ENCODE assay signal across 15 cellular contexts in genomic region chr12:57134949-57135348, GRCh38. TPM values are rescaled to one million over a fixed set of nuclear protein-coding genes. Genes with fewer than 3 reads are reported as not detected.
DNase-seq lines count a peak whose midpoint lies in the region; ATAC-seq, FAIRE-seq and TF ChIP-seq lines count a peak whose summit lies in the region.
"Had no signal": no experiment of that assay in that cellular context is flagged by ENCODE, and none has a peak within 500 bp of the region (broad histone marks: within the 10 kb centered on the region; RNA-seq: fewer than 3 reads in every experiment).

No MANE protein-coding gene starts in this region.

- H2AFZ ChIP-seq in GM23248 (no peak overlapping the region), HepG2 (ENCODE audit: low read length) (no peak overlapping the region)

- peaks cover 84% of the 10 kb centered on the region for H3F3A ChIP-seq in GM23248 (ENCODE audit: insufficient read depth)

- H3K27me3 ChIP-seq in GM23248 (replicated peaks; ENCODE audit: insufficient read depth) (no peaks in the 10 kb centered on the region), HepG2 (ENCODE audit: control insufficient read depth in 1 of 2, insufficient read depth in 2 of 2, low read length in 2 of 2) (no peaks in the 10 kb centered on the region)
- H3K27me3 ChIP-seq: body of pancreas had no signal

- no peaks in the 10 kb centered on the region for H3K36me3 Mint-ChIP-seq in activated CD4-positive, alpha-beta memory T cell treated with anti-CD3 and anti-CD28 coated beads, Interleukin-2, amount 10 ng/mL, durations not matched to agents 7 days and 5 days (ENCODE audit: low read depth)
- H3K36me3 Mint-ChIP-seq: CD8-positive, alpha-beta T cell had no signal

- H3K36me3 ChIP-seq in GM23248 (ENCODE audit: low read depth) (peaks cover 8% of the 10 kb centered on the region), HepG2 (replicated peaks in 1 of 2; ENCODE audit: control insufficient read depth in 1 of 2, insufficient read depth in 2 of 2, low read length in 2 of 2) (peaks cover 10 to 21% of the 10 kb centered on the region in 2 experiments; a peak in 4 of 5 replicates)

- TF ChIP-seq CTCF in HepG2 (CRISPR knock-in tag; IDR thresholded peaks at IDR 0.05) = no peak

- H4K20me1 ChIP-seq in GM23248 (ENCODE audit: insufficient read depth) = no peaks in the 10 kb centered on the region
- peaks cover 31% of the 10 kb centered on the region for H4K20me1 ChIP-seq in HepG2 (ENCODE audit: insufficient read depth, low read length)

- 25 to 29% methylated on average over 9 of the region's 9 CpGs for WGBS in GM23248 (ENCODE audit: low coverage in 1 of 2, low lambda C conversion rate in 2 of 2, missing lambda C conversion rate in 2 of 2), 2 experiments
- WGBS in HepG2 (ENCODE audit: low lambda C conversion rate) = 40% methylated on average over 6 of the region's 9 CpGs

- ATAC-seq in HepG2 = no peak
- ATAC-seq: activated T-cell treated with anti-CD3 and anti-CD28 coated beads, Interleukin-2, amount 50 U/mL, for 4 hours; CD8-positive, alpha-beta T cell had no signal

- no peak for FAIRE-seq in HepG2 (lab: Jason Lieb, UNC)
- FAIRE-seq: frontal cortex had no signal

- H3K27ac ChIP-seq in GM23248 = peak overlapping the region; percentile 89
- H3K27ac ChIP-seq in caudate nucleus (ENCODE audit: low read depth, low read length) = peak overlapping the region; percentile 87
- peak overlapping the region; percentile 42 for H3K27ac ChIP-seq in HepG2 (ENCODE audit: extremely low read length, insufficient read depth, low read length)
- H3K27ac ChIP-seq in skin epidermis = peak overlapping the region in 20 of 21 experiments; percentile 17 to 95 (median 73)

- CTCF ChIA-PET in HepG2 (lab: Yijun Ruan, JAX; ENCODE audit: low intra/inter-chr PET ratio, low total read pairs) = no interaction called here
- CTCF ChIA-PET in activated CD4-positive, alpha-beta memory T cell treated with anti-CD3 and anti-CD28 coated beads, Interleukin-2, amount 10 ng/mL, durations not matched to agents 7 days and 5 days (lab: Charles Lee) = interaction anchor here (1.1 kb wide), 1 partner anchor 11 kb away, joined by 3 read pairs; no protein-coding TSS in a partner anchor

- in situ Hi-C loops in GM23248 (cut with MboI) = no loop called here
- in situ Hi-C loops in HepG2 (cut with HindIII; ENCODE audit: extremely low pct_ligation_motif_present, low pct_unique_long_range_greater_than_20kb) = loop anchor here (5.0 kb wide), 1 partner anchor 42 kb away; no protein-coding TSS in a partner anchor

- TF ChIP-seq RAD21 in HepG2 (CRISPR knock-in tag; IDR thresholded peaks at IDR 0.05) = no peak

- POLR2A ChIA-PET in HepG2 (lab: Yijun Ruan, JAX) = interaction anchor here (5.2 to 16.0 kb wide), 2 partner anchors 15 to 23 kb away, joined by 19 to 827 read pairs; partner anchors contain the start of genes LRP1-AS and STAT6
- POLR2A ChIA-PET in activated CD4-positive, alpha-beta memory T cell treated with anti-CD3 and anti-CD28 coated beads, Interleukin-2, amount 10 ng/mL, durations not matched to agents 7 days and 5 days (lab: Charles Lee) = interaction anchor here (0.6 kb wide), 1 partner anchor 24 kb away, joined by 3 read pairs; the partner anchor contains the start of gene STAT6

- H3K9ac ChIP-seq in GM23248 (peak overlapping the region; percentile 70), HepG2 (ENCODE audit: insufficient read depth, low read depth, low read length) (no peak overlapping the region)

- no peak for TF ChIP-seq POLR2A in HepG2 (IDR thresholded peaks at IDR 0.05; ENCODE audit: insufficient read depth in 1 of 2, low read depth in 2 of 2, low read length in 2 of 2)

- intact Hi-C loops in HepG2 (cut with micrococcal nuclease; ENCODE audit: unreplicated experiment) = no loop called here

- peaks cover under 1% of the 10 kb centered on the region for H3K4me1 Mint-ChIP-seq in activated CD4-positive, alpha-beta memory T cell treated with anti-CD3 and anti-CD28 coated beads, Interleukin-2, amount 10 ng/mL, durations not matched to agents 7 days and 5 days

- DNase-seq in GM23248 (peak; percentile 52), caudate nucleus (lab: John Stamatoyannopoulos, UW) (no peak), HepG2 (ENCODE audit: low spot score) (no peak), 8988T (no peak), NCI-H1105 (lab: John Stamatoyannopoulos, UW) (no peak), A172 (ENCODE audit: low spot score) (no peak)
- DNase-seq in activated CD4-positive, alpha-beta memory T cell treated with anti-CD3 and anti-CD28 coated beads, Interleukin-2, amount 10 ng/mL, durations not matched to agents 7 days and 5 days = no peak
- DNase-seq: activated T-cell treated with anti-CD3 and anti-CD28 coated beads, Interleukin-2, amount 50 U/mL, for 4 hours; body of pancreas; CD8-positive, alpha-beta T cell; NCI-H226 had no signal

- H3K4me1 ChIP-seq in GM23248 (ENCODE audit: insufficient read depth) (peaks cover 81% of the 10 kb centered on the region), HepG2 (ENCODE audit: insufficient read depth, low read length) (peaks cover 100% of the 10 kb centered on the region)
- H3K4me1 ChIP-seq: body of pancreas had no signal

- TF ChIP-seq EP300 in HepG2 (IDR thresholded peaks at IDR 0.05; ENCODE audit: low read depth in 2 of 2, low read length in 2 of 2) (no peak), HepG2 (CRISPR knock-in tag; IDR thresholded peaks at IDR 0.05; ENCODE audit: borderline replicate concordance) (no peak)

- no peaks in the 10 kb centered on the region for H3K9me3 ChIP-seq in GM23248 (ENCODE audit: low read depth)
- H3K9me3 ChIP-seq in HepG2 (ENCODE audit: low read length) = no peaks in the 10 kb centered on the region
- H3K9me3 ChIP-seq: body of pancreas had no signal

- peaks cover 28% of the 10 kb centered on the region for H3K27me3 Mint-ChIP-seq in activated CD4-positive, alpha-beta memory T cell treated with anti-CD3 and anti-CD28 coated beads, Interleukin-2, amount 10 ng/mL, durations not matched to agents 7 days and 5 days

- H3K4me3 ChIP-seq in GM23248 (peak overlapping the region; percentile 90; the same call in 1 of the 2 replicates), HepG2 (replicated peaks in 1 of 3; ENCODE audit: insufficient read depth in 1 of 3, low read depth in 2 of 3, low read length in 3 of 3) (no peak overlapping the region), skin epidermis (no peak overlapping the region)
- H3K4me3 ChIP-seq: body of pancreas had no signal

- no peak overlapping the region for H3K27ac Mint-ChIP-seq in activated CD4-positive, alpha-beta memory T cell treated with anti-CD3 and anti-CD28 coated beads, Interleukin-2, amount 10 ng/mL, durations not matched to agents 7 days and 5 days
- H3K27ac Mint-ChIP-seq: CD8-positive, alpha-beta T cell had no signal

- H3K9me3 Mint-ChIP-seq in activated CD4-positive, alpha-beta memory T cell treated with anti-CD3 and anti-CD28 coated beads, Interleukin-2, amount 10 ng/mL, durations not matched to agents 7 days and 5 days = no peaks in the 10 kb centered on the region
- H3K9me3 Mint-ChIP-seq: activated T-cell treated with anti-CD3 and anti-CD28 coated beads, Interleukin-2, amount 50 U/mL, for 4 hours; CD8-positive, alpha-beta T cell had no signal

- no TSS peak for BruUV-seq in HepG2 (replicated peaks; lab: Mats Ljungman, UMichigan)

- no peaks in the 10 kb centered on the region for H3K9me2 ChIP-seq in GM23248 (ENCODE audit: insufficient read depth)

- no peak overlapping the region for H3K4me3 Mint-ChIP-seq in activated CD4-positive, alpha-beta memory T cell treated with anti-CD3 and anti-CD28 coated beads, Interleukin-2, amount 10 ng/mL, durations not matched to agents 7 days and 5 days
- H3K4me3 Mint-ChIP-seq: activated T-cell treated with anti-CD3 and anti-CD28 coated beads, Interleukin-2, amount 50 U/mL, for 4 hours; CD8-positive, alpha-beta T cell had no signal

- H3K79me2 ChIP-seq in GM23248 (ENCODE audit: insufficient read depth) (peaks cover 97% of the 10 kb centered on the region), HepG2 (ENCODE audit: insufficient read depth, low read length) (peaks cover 65% of the 10 kb centered on the region)

- H3K4me2 ChIP-seq in GM23248 (ENCODE audit: unreplicated experiment) = peak overlapping the region; percentile 74
- H3K4me2 ChIP-seq in HepG2 (ENCODE audit: low read depth, low read length) = no peak overlapping the region; the same call in 1 of the 2 replicates

RNA-seq across cellular contexts. Expression of gene LRP1, which starts 6.7 kb away (rescaled TPM):
- total RNA-seq in GM23248 (2014; rRNA removed; shearing (Covaris generic)) = 257 and 296 TPM in 2 replicates
- 161 and 166 TPM in 2 replicates for polyA plus RNA-seq in GM23248 (2016; fragmentation: Nextera tagmentation; extraction: Ambion mirVana)
- 14.7 and 16.5 TPM in 2 replicates for total RNA-seq in HepG2 (2016; rRNA removed; fragmentation: Illumina TruSeq; extraction: Trizol)
- 7.0 and 7.1 TPM in 2 replicates for total RNA-seq in HepG2 (2016; cell fraction: cytosol; rRNA removed; fragmentation: Illumina TruSeq; extraction: Trizol; ENCODE audit: low read depth)
- 12.6 and 13.0 TPM in 2 replicates for total RNA-seq in HepG2 (2016; cell fraction: insoluble cytoplasmic fraction; rRNA removed; fragmentation: Illumina TruSeq; extraction: Trizol)
- 9.7 and 10.2 TPM in 2 replicates for total RNA-seq in HepG2 (2016; cell fraction: membrane; rRNA removed; fragmentation: Illumina TruSeq; extraction: Trizol)
- total RNA-seq in HepG2 (2016; cell fraction: nucleus; rRNA removed; fragmentation: Illumina TruSeq; extraction: Trizol) = 47.7 and 58.7 TPM in 2 replicates
- 30.8 and 33.6 TPM in 2 replicates for polyA plus RNA-seq in HepG2 (2011; rRNA removed)
- polyA plus RNA-seq in HepG2 (2011; cell fraction: cytosol; rRNA removed) = 30.4 and 39.0 TPM in 2 replicates
- 188 and 243 TPM in 2 replicates for polyA plus RNA-seq in HepG2 (2011; cell fraction: nucleus; rRNA removed)
- 92.4 and 98.3 TPM in 2 replicates for polyA plus RNA-seq in HepG2 (2012)
- 2.5 TPM in 2 replicates for polyA plus RNA-seq in HepG2 (2016; cell fraction: cytosol; fragmentation: Illumina TruSeq; extraction: Trizol; ENCODE audit: low read depth)
- polyA plus RNA-seq in HepG2 (2016; cell fraction: insoluble cytoplasmic fraction; fragmentation: Illumina TruSeq; extraction: Trizol; ENCODE audit: low read depth) = 11.6 and 18.1 TPM in 2 replicates
- polyA plus RNA-seq in HepG2 (2016; cell fraction: membrane; fragmentation: Illumina TruSeq; extraction: Trizol; ENCODE audit: low read depth) = 4.9 TPM in 2 replicates
- 95.2 and 99.3 TPM in 2 replicates for polyA plus RNA-seq in HepG2 (2016; cell fraction: nucleus; fragmentation: Illumina TruSeq; extraction: Trizol; ENCODE audit: insufficient read depth, low read depth)
- polyA minus RNA-seq in HepG2 (2011; rRNA and poly(A)+ RNA removed; ENCODE audit: low replicate concordance) = 6.6 and 218 TPM in 2 replicates
- polyA minus RNA-seq in HepG2 (2011; cell fraction: cytosol; rRNA and poly(A)+ RNA removed) = 92.2 and 104 TPM in 2 replicates
- polyA minus RNA-seq in HepG2 (2011; cell fraction: nucleus; rRNA and poly(A)+ RNA removed) = 85.0 and 102 TPM in 2 replicates
- total RNA-seq in activated CD4-positive, alpha-beta memory T cell treated with anti-CD3 and anti-CD28 coated beads, Interleukin-2, amount 10 ng/mL, durations not matched to agents 7 days and 5 days = under 1 TPM; 0.60 to 0.86 TPM
- total RNA-seq in A172 (2014; rRNA removed; shearing (Covaris generic)) = 34.1 and 35.5 TPM in 2 replicates

RNA-seq across cellular contexts. Expression of gene LRP1-AS, which starts 12.5 kb away (rescaled TPM):
- total RNA-seq in GM23248 (2014; rRNA removed; shearing (Covaris generic)) = not detected in 2 replicates
- polyA plus RNA-seq in GM23248 (2016; fragmentation: Nextera tagmentation; extraction: Ambion mirVana) = 0.60 TPM in 1 of 2 replicates, not detected in the other
- not detected in 2 replicates for total RNA-seq in HepG2 (2016; rRNA removed; fragmentation: Illumina TruSeq; extraction: Trizol)
- not detected in 2 replicates for total RNA-seq in HepG2 (2016; cell fraction: cytosol; rRNA removed; fragmentation: Illumina TruSeq; extraction: Trizol; ENCODE audit: low read depth)
- total RNA-seq in HepG2 (2016; cell fraction: insoluble cytoplasmic fraction; rRNA removed; fragmentation: Illumina TruSeq; extraction: Trizol) = not detected in 2 replicates
- not detected in 2 replicates for total RNA-seq in HepG2 (2016; cell fraction: membrane; rRNA removed; fragmentation: Illumina TruSeq; extraction: Trizol)
- total RNA-seq in HepG2 (2016; cell fraction: nucleus; rRNA removed; fragmentation: Illumina TruSeq; extraction: Trizol) = not detected in 2 replicates
- 0.20 TPM in 1 of 2 replicates, not detected in the other for polyA plus RNA-seq in HepG2 (2011; rRNA removed)
- not detected in 2 replicates for polyA plus RNA-seq in HepG2 (2011; cell fraction: cytosol; rRNA removed)
- not detected in 2 replicates for polyA plus RNA-seq in HepG2 (2011; cell fraction: nucleus; rRNA removed)
- polyA plus RNA-seq in HepG2 (2012) = not detected in 2 replicates
- polyA plus RNA-seq in HepG2 (2016; cell fraction: cytosol; fragmentation: Illumina TruSeq; extraction: Trizol; ENCODE audit: low read depth) = not detected in 2 replicates
- not detected in 2 replicates for polyA plus RNA-seq in HepG2 (2016; cell fraction: insoluble cytoplasmic fraction; fragmentation: Illumina TruSeq; extraction: Trizol; ENCODE audit: low read depth)
- polyA plus RNA-seq in HepG2 (2016; cell fraction: membrane; fragmentation: Illumina TruSeq; extraction: Trizol; ENCODE audit: low read depth) = not detected in 2 replicates
- polyA plus RNA-seq in HepG2 (2016; cell fraction: nucleus; fragmentation: Illumina TruSeq; extraction: Trizol; ENCODE audit: insufficient read depth, low read depth) = not detected in 2 replicates
- not detected in 2 replicates for polyA minus RNA-seq in HepG2 (2011; rRNA and poly(A)+ RNA removed; ENCODE audit: low replicate concordance)
- polyA minus RNA-seq in HepG2 (2011; cell fraction: cytosol; rRNA and poly(A)+ RNA removed) = not detected in 2 replicates
- polyA minus RNA-seq in HepG2 (2011; cell fraction: nucleus; rRNA and poly(A)+ RNA removed) = not detected in 2 replicates
- total RNA-seq in activated CD4-positive, alpha-beta memory T cell treated with anti-CD3 and anti-CD28 coated beads, Interleukin-2, amount 10 ng/mL, durations not matched to agents 7 days and 5 days = not detected
- not detected in 2 replicates for total RNA-seq in A172 (2014; rRNA removed; shearing (Covaris generic))
- total RNA-seq: activated T-cell treated with anti-CD3 and anti-CD28 coated beads, Interleukin-2, amount 50 U/mL, for 4 hours; body of pancreas; CD8-positive, alpha-beta T cell; frontal cortex; H4; mesenteric fat pad had no signal

RNA-seq across cellular contexts. Expression of gene STAT6, which starts 23.8 kb away (rescaled TPM):
- 95.1 and 103 TPM in 2 replicates for total RNA-seq in GM23248 (2014; rRNA removed; shearing (Covaris generic))
- polyA plus RNA-seq in GM23248 (2016; fragmentation: Nextera tagmentation; extraction: Ambion mirVana) (67.4 and 70.7 TPM in 2 replicates), HepG2 (2011; rRNA removed) (62.2 and 68.7 TPM in 2 replicates)
- total RNA-seq in HepG2 (2016; rRNA removed; fragmentation: Illumina TruSeq; extraction: Trizol) = 19.4 and 28.0 TPM in 2 replicates
- total RNA-seq in HepG2 (2016; cell fraction: cytosol; rRNA removed; fragmentation: Illumina TruSeq; extraction: Trizol; ENCODE audit: low read depth) = 6.8 and 8.2 TPM in 2 replicates
- 16.5 and 28.8 TPM in 2 replicates for total RNA-seq in HepG2 (2016; cell fraction: insoluble cytoplasmic fraction; rRNA removed; fragmentation: Illumina TruSeq; extraction: Trizol)
- 12.1 and 12.8 TPM in 2 replicates for total RNA-seq in HepG2 (2016; cell fraction: membrane; rRNA removed; fragmentation: Illumina TruSeq; extraction: Trizol)
- total RNA-seq in HepG2 (2016; cell fraction: nucleus; rRNA removed; fragmentation: Illumina TruSeq; extraction: Trizol) = 25.5 and 33.3 TPM in 2 replicates
- 28.2 and 38.4 TPM in 2 replicates for polyA plus RNA-seq in HepG2 (2011; cell fraction: cytosol; rRNA removed)
- 203 and 258 TPM in 2 replicates for polyA plus RNA-seq in HepG2 (2011; cell fraction: nucleus; rRNA removed)
- polyA plus RNA-seq in HepG2 (2012) = 33.9 and 37.3 TPM in 2 replicates
- 3.4 and 3.9 TPM in 2 replicates for polyA plus RNA-seq in HepG2 (2016; cell fraction: cytosol; fragmentation: Illumina TruSeq; extraction: Trizol; ENCODE audit: low read depth)
- polyA plus RNA-seq in HepG2 (2016; cell fraction: insoluble cytoplasmic fraction; fragmentation: Illumina TruSeq; extraction: Trizol; ENCODE audit: low read depth) = 16.5 and 19.0 TPM in 2 replicates
- polyA plus RNA-seq in HepG2 (2016; cell fraction: membrane; fragmentation: Illumina TruSeq; extraction: Trizol; ENCODE audit: low read depth) = 8.0 and 8.1 TPM in 2 replicates
- 87.2 and 88.4 TPM in 2 replicates for polyA plus RNA-seq in HepG2 (2016; cell fraction: nucleus; fragmentation: Illumina TruSeq; extraction: Trizol; ENCODE audit: insufficient read depth, low read depth)
- 65.8 and 169 TPM in 2 replicates for polyA minus RNA-seq in HepG2 (2011; rRNA and poly(A)+ RNA removed; ENCODE audit: low replicate concordance)
- 16.4 and 22.5 TPM in 2 replicates for polyA minus RNA-seq in HepG2 (2011; cell fraction: cytosol; rRNA and poly(A)+ RNA removed)
- polyA minus RNA-seq in HepG2 (2011; cell fraction: nucleus; rRNA and poly(A)+ RNA removed) = 34.6 and 43.3 TPM in 2 replicates
- total RNA-seq in activated CD4-positive, alpha-beta memory T cell treated with anti-CD3 and anti-CD28 coated beads, Interleukin-2, amount 10 ng/mL, durations not matched to agents 7 days and 5 days = 100 to 1,000 TPM; 127 to 128 TPM
- total RNA-seq in A172 (2014; rRNA removed; shearing (Covaris generic)) = 15.2 and 18.4 TPM in 2 replicates

RNA-seq across cellular contexts. Expression of gene NAB2, which starts 46.0 kb away (rescaled TPM):
- 88.7 and 107 TPM in 2 replicates for total RNA-seq in GM23248 (2014; rRNA removed; shearing (Covaris generic))
- polyA plus RNA-seq in GM23248 (2016; fragmentation: Nextera tagmentation; extraction: Ambion mirVana) = 21.6 and 22.8 TPM in 2 replicates
- total RNA-seq in HepG2 (2016; rRNA removed; fragmentation: Illumina TruSeq; extraction: Trizol) = 11.0 and 11.7 TPM in 2 replicates
- 3.0 and 3.6 TPM in 2 replicates for total RNA-seq in HepG2 (2016; cell fraction: cytosol; rRNA removed; fragmentation: Illumina TruSeq; extraction: Trizol; ENCODE audit: low read depth)
- total RNA-seq in HepG2 (2016; cell fraction: insoluble cytoplasmic fraction; rRNA removed; fragmentation: Illumina TruSeq; extraction: Trizol) = 11.0 and 11.7 TPM in 2 replicates
- 6.6 and 6.9 TPM in 2 replicates for total RNA-seq in HepG2 (2016; cell fraction: membrane; rRNA removed; fragmentation: Illumina TruSeq; extraction: Trizol)
- 5.9 and 6.3 TPM in 2 replicates for total RNA-seq in HepG2 (2016; cell fraction: nucleus; rRNA removed; fragmentation: Illumina TruSeq; extraction: Trizol)
- 12.9 and 17.5 TPM in 2 replicates for polyA plus RNA-seq in HepG2 (2011; rRNA removed)
- 11.8 and 13.8 TPM in 2 replicates for polyA plus RNA-seq in HepG2 (2011; cell fraction: cytosol; rRNA removed)
- polyA plus RNA-seq in HepG2 (2011; cell fraction: nucleus; rRNA removed) = 15.3 and 15.9 TPM in 2 replicates
- polyA plus RNA-seq in HepG2 (2012) = 8.1 and 11.0 TPM in 2 replicates
- 1.9 and 2.1 TPM in 2 replicates for polyA plus RNA-seq in HepG2 (2016; cell fraction: cytosol; fragmentation: Illumina TruSeq; extraction: Trizol; ENCODE audit: low read depth)
- polyA plus RNA-seq in HepG2 (2016; cell fraction: insoluble cytoplasmic fraction; fragmentation: Illumina TruSeq; extraction: Trizol; ENCODE audit: low read depth) = 11.1 and 11.2 TPM in 2 replicates
- polyA plus RNA-seq in HepG2 (2016; cell fraction: membrane; fragmentation: Illumina TruSeq; extraction: Trizol; ENCODE audit: low read depth) = 4.3 and 4.7 TPM in 2 replicates
- polyA plus RNA-seq in HepG2 (2016; cell fraction: nucleus; fragmentation: Illumina TruSeq; extraction: Trizol; ENCODE audit: insufficient read depth, low read depth) = 14.2 and 14.8 TPM in 2 replicates
- polyA minus RNA-seq in HepG2 (2011; rRNA and poly(A)+ RNA removed; ENCODE audit: low replicate concordance) = 19.1 and 23.7 TPM in 2 replicates
- 9.8 and 9.9 TPM in 2 replicates for polyA minus RNA-seq in HepG2 (2011; cell fraction: cytosol; rRNA and poly(A)+ RNA removed)
- 5.2 and 7.7 TPM in 2 replicates for polyA minus RNA-seq in HepG2 (2011; cell fraction: nucleus; rRNA and poly(A)+ RNA removed)
- total RNA-seq in activated CD4-positive, alpha-beta memory T cell treated with anti-CD3 and anti-CD28 coated beads, Interleukin-2, amount 10 ng/mL, durations not matched to agents 7 days and 5 days = 1 to 10 TPM; 8.7 to 9.6 TPM
- total RNA-seq in A172 (2014; rRNA removed; shearing (Covaris generic)) = 18.9 and 22.4 TPM in 2 replicates

RNA-seq across cellular contexts. Expression of gene NEMP1, which starts 56.4 kb away (rescaled TPM):
- 6.4 and 7.6 TPM in 2 replicates for total RNA-seq in GM23248 (2014; rRNA removed; shearing (Covaris generic))
- polyA plus RNA-seq in GM23248 (2016; fragmentation: Nextera tagmentation; extraction: Ambion mirVana) (5.9 and 6.6 TPM in 2 replicates), HepG2 (2011; rRNA removed) (7.4 and 11.4 TPM in 2 replicates)
- total RNA-seq in HepG2 (2016; rRNA removed; fragmentation: Illumina TruSeq; extraction: Trizol) = 8.3 and 12.9 TPM in 2 replicates
- total RNA-seq in HepG2 (2016; cell fraction: cytosol; rRNA removed; fragmentation: Illumina TruSeq; extraction: Trizol; ENCODE audit: low read depth) = 1.1 and 1.5 TPM in 2 replicates
- 8.4 and 12.6 TPM in 2 replicates for total RNA-seq in HepG2 (2016; cell fraction: insoluble cytoplasmic fraction; rRNA removed; fragmentation: Illumina TruSeq; extraction: Trizol)
- 3.9 and 4.4 TPM in 2 replicates for total RNA-seq in HepG2 (2016; cell fraction: membrane; rRNA removed; fragmentation: Illumina TruSeq; extraction: Trizol)
- 18.4 and 20.1 TPM in 2 replicates for total RNA-seq in HepG2 (2016; cell fraction: nucleus; rRNA removed; fragmentation: Illumina TruSeq; extraction: Trizol)
- 4.1 and 4.8 TPM in 2 replicates for polyA plus RNA-seq in HepG2 (2011; cell fraction: cytosol; rRNA removed)
- polyA plus RNA-seq in HepG2 (2011; cell fraction: nucleus; rRNA removed) = 14.3 and 15.1 TPM in 2 replicates
- 4.5 and 6.4 TPM in 2 replicates for polyA plus RNA-seq in HepG2 (2012)
- polyA plus RNA-seq in HepG2 (2016; cell fraction: cytosol; fragmentation: Illumina TruSeq; extraction: Trizol; ENCODE audit: low read depth) = 0.51 and 0.62 TPM in 2 replicates
- polyA plus RNA-seq in HepG2 (2016; cell fraction: insoluble cytoplasmic fraction; fragmentation: Illumina TruSeq; extraction: Trizol; ENCODE audit: low read depth) = 5.7 and 6.0 TPM in 2 replicates
- 1.6 and 1.9 TPM in 2 replicates for polyA plus RNA-seq in HepG2 (2016; cell fraction: membrane; fragmentation: Illumina TruSeq; extraction: Trizol; ENCODE audit: low read depth)
- 24.7 and 25.8 TPM in 2 replicates for polyA plus RNA-seq in HepG2 (2016; cell fraction: nucleus; fragmentation: Illumina TruSeq; extraction: Trizol; ENCODE audit: insufficient read depth, low read depth)
- polyA minus RNA-seq in HepG2 (2011; rRNA and poly(A)+ RNA removed; ENCODE audit: low replicate concordance) = 11.6 and 44.1 TPM in 2 replicates
- polyA minus RNA-seq in HepG2 (2011; cell fraction: cytosol; rRNA and poly(A)+ RNA removed) = 3.4 and 5.6 TPM in 2 replicates
- 11.1 and 11.2 TPM in 2 replicates for polyA minus RNA-seq in HepG2 (2011; cell fraction: nucleus; rRNA and poly(A)+ RNA removed)
- 10 to 100 TPM; 51.7 to 59.2 TPM for total RNA-seq in activated CD4-positive, alpha-beta memory T cell treated with anti-CD3 and anti-CD28 coated beads, Interleukin-2, amount 10 ng/mL, durations not matched to agents 7 days and 5 days
- total RNA-seq in A172 (2014; rRNA removed; shearing (Covaris generic)) = 26.3 and 28.0 TPM in 2 replicates
